17 cellular contexts compared by ENCODE assay signal in genomic region chr13:20353973-20354372, GRCh38.
DNase-seq lines count a peak whose midpoint lies in the region; ATAC-seq, FAIRE-seq and TF ChIP-seq lines count a peak whose summit lies in the region.
"Had no signal": no experiment of that assay in that cellular context is flagged by ENCODE, and none has a peak within 500 bp of the region (broad histone marks: within the 10 kb centered on the region; RNA-seq: fewer than 3 reads in every experiment).

No MANE protein-coding gene starts in this region.

- H2AFZ ChIP-seq in astrocyte (ENCODE audit: low read depth, low read length) (no peak overlapping the region), keratinocyte (ENCODE audit: control insufficient read depth, low read length) (no peak overlapping the region), hepatocyte (no peak overlapping the region)

- whole genome bisulfite sequencing in hepatocyte (ENCODE audit: low lambda C conversion rate, missing lambda C conversion rate) = 94% methylated on average over 2 of the region's 2 CpGs

- H3K4me3 Mint-ChIP-seq in CD14-positive monocyte (no peak overlapping the region), astrocyte (ENCODE audit: unreplicated experiment) (no peak overlapping the region)
- H3K4me3 Mint-ChIP-seq: activated naive CD4-positive, alpha-beta T cell treated with anti-CD3 and anti-CD28 coated beads for 36 hours; CD4-positive, alpha-beta T cell had no signal

- H3K4me2 ChIP-seq in astrocyte (ENCODE audit: low read length) (no peak overlapping the region), keratinocyte (ENCODE audit: control insufficient read depth, extremely low read depth, insufficient read depth, low read depth, low read length) (no peak overlapping the region), hepatocyte (no peak overlapping the region)

- H3K4me3 ChIP-seq in astrocyte (ENCODE audit: insufficient read depth, low read depth, low read length) (no peak overlapping the region), keratinocyte (ENCODE audit: control insufficient read depth in 2 of 3, extremely low read depth in 1 of 3, insufficient read depth in 2 of 3, low read depth in 1 of 3, low read length in 3 of 3) (no peak overlapping the region), hepatocyte (no peak overlapping the region)
- H3K4me3 ChIP-seq: sigmoid colon, upper lobe of left lung had no signal

- TF ChIP-seq CTCF in CD14-positive monocyte (IDR thresholded peaks at IDR 0.05) (peak; percentile 53), astrocyte (IDR thresholded peaks at IDR 0.05; ENCODE audit: insufficient read depth, low read depth, low read length) (peak; percentile 14), keratinocyte (optimal IDR thresholded peaks at IDR 0.05 in 1 of 3, IDR thresholded peaks at IDR 0.05 in 1 of 3, conservative IDR thresholded peaks at IDR 0.05 in 1 of 3; ENCODE audit: extremely low read depth in 1 of 3, insufficient read depth in 2 of 3, low read length in 3 of 3) (peak in 1 of 3 experiments; percentile 18), hepatocyte (IDR thresholded peaks at IDR 0.05; ENCODE audit: poor library complexity) (no peak)

- H3K27me3 Mint-ChIP-seq in CD14-positive monocyte (ENCODE audit: low read depth in 3 of 3) (peaks cover 0 to 4% (median 1%) of the 10 kb centered on the region in 3 donors), astrocyte (ENCODE audit: low read depth, unreplicated experiment) (peaks cover 5% of the 10 kb centered on the region)
- H3K27me3 Mint-ChIP-seq: CD4-positive, alpha-beta T cell had no signal

- intact Hi-C loops in CD14-positive monocyte (cut with micrococcal nuclease) = loop anchor here (10.0 kb wide), 1 partner anchor 159 kb away; the partner anchor contains the start of gene GJB2 (in 2 of the 2)

- H3K27me3 ChIP-seq in astrocyte (ENCODE audit: insufficient read depth, low read length) = no peaks in the 10 kb centered on the region
- no peaks in the 10 kb centered on the region for H3K27me3 ChIP-seq in keratinocyte (ENCODE audit: control insufficient read depth, extremely low read depth, insufficient read depth, low read length)
- H3K27me3 ChIP-seq in hepatocyte = no peaks in the 10 kb centered on the region
- H3K27me3 ChIP-seq: sigmoid colon, upper lobe of left lung had no signal

- DNase-seq in CD14-positive monocyte (ENCODE audit: low spot score) (no peak), LHCN-M2 (ENCODE audit: low read depth) (peak; percentile 35), astrocyte (ENCODE audit: low read depth) (peak; percentile 62), keratinocyte (ENCODE audit: low read depth, low spot score) (no peak), hepatocyte (ENCODE audit: low spot score) (no peak)
- no peak for DNase-seq in activated CD4-positive, CD25-positive, alpha-beta regulatory T cell (lab: John Stamatoyannopoulos, UW)
- DNase-seq: activated CD4-positive, alpha-beta T cell treated with anti-CD3 and anti-CD28 coated beads, Interleukin-2, amount 50 U/mL, for 1 hour; activated naive CD4-positive, alpha-beta T cell treated with anti-CD3 and anti-CD28 coated beads for 36 hours; CD4-positive, alpha-beta T cell; effector memory CD4-positive, alpha-beta T cell; NCI-H1048; NCI-H510A treated with DMSO at 0.1 percent for 48 hours; sigmoid colon; upper lobe of left lung had no signal

- H3K36me3 Mint-ChIP-seq in CD14-positive monocyte (no peaks in the 10 kb centered on the region), astrocyte (ENCODE audit: low read depth, unreplicated experiment) (no peaks in the 10 kb centered on the region)

- no peaks in the 10 kb centered on the region for H3K9me3 Mint-ChIP-seq in CD14-positive monocyte
- no peaks in the 10 kb centered on the region for H3K9me3 Mint-ChIP-seq in astrocyte (ENCODE audit: unreplicated experiment)
- H3K9me3 Mint-ChIP-seq: activated naive CD4-positive, alpha-beta T cell treated with anti-CD3 and anti-CD28 coated beads for 36 hours; CD4-positive, alpha-beta T cell had no signal

- H3K9ac ChIP-seq in astrocyte (ENCODE audit: low read length) = no peak overlapping the region
- H3K9ac ChIP-seq in keratinocyte (ENCODE audit: control insufficient read depth, extremely low read depth, insufficient read depth, low read length) = no peak overlapping the region

- no peaks in the 10 kb centered on the region for H4K20me1 ChIP-seq in astrocyte (ENCODE audit: insufficient read depth, low read length)
- H4K20me1 ChIP-seq in keratinocyte (ENCODE audit: control insufficient read depth, extremely low read depth, insufficient read depth, low read length) = no peaks in the 10 kb centered on the region
- H4K20me1 ChIP-seq in hepatocyte (ENCODE audit: insufficient read depth, poor library complexity, severe bottlenecking) = no peaks in the 10 kb centered on the region

- H3K4me1 ChIP-seq in astrocyte (ENCODE audit: insufficient read depth, low read length) (peaks cover 11% of the 10 kb centered on the region), keratinocyte (ENCODE audit: control insufficient read depth, extremely low read depth, insufficient read depth, low read length) (peaks cover 47% of the 10 kb centered on the region), hepatocyte (ENCODE audit: insufficient read depth) (no peaks in the 10 kb centered on the region)
- H3K4me1 ChIP-seq: sigmoid colon had no signal

- H3K27ac ChIP-seq in astrocyte (ENCODE audit: low read depth, low read length) (no peak overlapping the region), keratinocyte (ENCODE audit: control insufficient read depth, insufficient read depth, low read length) (no peak overlapping the region), hepatocyte (no peak overlapping the region)
- H3K27ac ChIP-seq: sigmoid colon, upper lobe of left lung had no signal

- dilution Hi-C loops in keratinocyte (cut with MboI; ENCODE audit: extremely low pct_ligation_motif_present, low sequenced_read_pairs) = no loop called here

- no peaks in the 10 kb centered on the region for H3K9me1 ChIP-seq in keratinocyte (ENCODE audit: control insufficient read depth, extremely low read depth, insufficient read depth, low read length)

- no peak for ATAC-seq in HG02798 (IDR thresholded peaks at IDR 0.05; ENCODE audit: poor library complexity, unreplicated experiment)
- no peak for ATAC-seq in HG03196 (IDR thresholded peaks at IDR 0.05; ENCODE audit: unreplicated experiment)

- H3K4me1 Mint-ChIP-seq in CD14-positive monocyte = peaks cover 65% of the 10 kb centered on the region
- H3K4me1 Mint-ChIP-seq in astrocyte (ENCODE audit: low read depth, unreplicated experiment) = peaks cover 35% of the 10 kb centered on the region

- H3K9me3 ChIP-seq in astrocyte (ENCODE audit: insufficient read depth, low read depth, low read length) (no peaks in the 10 kb centered on the region), keratinocyte (ENCODE audit: control insufficient read depth, low read depth, low read length) (no peaks in the 10 kb centered on the region), hepatocyte (ENCODE audit: low read depth) (no peaks in the 10 kb centered on the region)
- H3K9me3 ChIP-seq: sigmoid colon, upper lobe of left lung had no signal

- no peaks in the 10 kb centered on the region for H3K36me3 ChIP-seq in astrocyte (ENCODE audit: insufficient read depth, low read length)
- no peaks in the 10 kb centered on the region for H3K36me3 ChIP-seq in keratinocyte (ENCODE audit: control insufficient read depth in 2 of 2, extremely low read depth in 1 of 2, insufficient read depth in 2 of 2, low read length in 2 of 2)
- H3K36me3 ChIP-seq in hepatocyte (replicated peaks; ENCODE audit: insufficient read depth, low read depth) = no peaks in the 10 kb centered on the region
- H3K36me3 ChIP-seq: sigmoid colon, upper lobe of left lung had no signal

- H3K9me2 ChIP-seq in hepatocyte (replicated peaks; ENCODE audit: insufficient read depth) = no peaks in the 10 kb centered on the region

- FAIRE-seq in astrocyte (lab: Jason Lieb, UNC) = peak; percentile 59
- peak; percentile 87 for FAIRE-seq in keratinocyte (lab: Jason Lieb, UNC)
- FAIRE-seq: H54 had no signal

- H3K79me2 ChIP-seq in astrocyte (ENCODE audit: insufficient read depth, low read length) = no peaks in the 10 kb centered on the region
- H3K79me2 ChIP-seq in keratinocyte (ENCODE audit: control insufficient read depth, insufficient read depth, low read length) = no peaks in the 10 kb centered on the region
- no peaks in the 10 kb centered on the region for H3K79me2 ChIP-seq in hepatocyte

- H3K27ac Mint-ChIP-seq in CD14-positive monocyte (peak overlapping the region in 6 of 7 donors; percentile 1 to 79 (median 56)), astrocyte (ENCODE audit: unreplicated experiment) (no peak overlapping the region)
- H3K27ac Mint-ChIP-seq: activated naive CD4-positive, alpha-beta T cell treated with anti-CD3 and anti-CD28 coated beads for 36 hours; CD4-positive, alpha-beta T cell had no signal

Comparison
In these comparisons a context has a peak if more than half of its experiments do, and no peak if none do; other contexts are left out.
1. DNase-seq: peak in LHCN-M2 (single experiment) and astrocyte (single experiment); none in CD14-positive monocyte (single experiment), keratinocyte (single experiment), activated CD4-positive, CD25-positive, alpha-beta regulatory T cell (0 of 4) and hepatocyte (single experiment).